Comparison of ENCODE assay signal across 8 cellular contexts in genomic region chr1:2229921-2230700, GRCh38. TPM values are rescaled to one million over a fixed set of nuclear protein-coding genes. Genes with fewer than 3 reads are reported as not detected.
DNase-seq lines count a peak whose midpoint lies in the region; TF ChIP-seq lines count a peak whose summit lies in the region.

No MANE protein-coding gene starts in this region.

- POLR2A ChIA-PET in RWPE1 (lab: Yijun Ruan, JAX; ENCODE audit: low non-redundant PET), result interaction anchor here (1.0 kb wide), 1 partner anchor 83 kb away, joined by 4 read pairs; no protein-coding TSS in a partner anchor

- no peak for TF ChIP-seq CTCF in RWPE1 (conservative IDR thresholded peaks at IDR 0.05; ENCODE audit: low read depth)

- CTCF ChIA-PET in RWPE1 (lab: Yijun Ruan, JAX), result interaction anchor here (1.3 to 2.0 kb wide), 2 partner anchors 35 to 151 kb away, joined by 3 to 9 read pairs; partner anchors contain the start of gene FAAP20

- H3K4me1 ChIP-seq in effector memory CD4-positive, alpha-beta T cell (ENCODE audit: control insufficient read depth, insufficient read depth, low read length, poor library complexity, severe bottlenecking), result peaks cover 34% of the 10 kb centered on the region
- H3K4me1 ChIP-seq in mononuclear cell (ENCODE audit: insufficient read depth, low read length), result peaks cover 69% of the 10 kb centered on the region

- H3K36me3 ChIP-seq in effector memory CD4-positive, alpha-beta T cell (ENCODE audit: control insufficient read depth, insufficient read depth, low read length), result peaks cover 5% of the 10 kb centered on the region

- peak overlapping the region; percentile 96 for H3K4me3 ChIP-seq in effector memory CD4-positive, alpha-beta T cell (ENCODE audit: insufficient read depth, low read depth, low read length, poor library complexity, severe bottlenecking)
- peak overlapping the region; percentile 57 for H3K4me3 ChIP-seq in mononuclear cell (ENCODE audit: low read length)

- no peaks in the 10 kb centered on the region for H3K27me3 ChIP-seq in effector memory CD4-positive, alpha-beta T cell (replicated peaks; ENCODE audit: control insufficient read depth, insufficient read depth, low read length, poor library complexity, severe bottlenecking)
- H3K27me3 ChIP-seq in mononuclear cell (ENCODE audit: insufficient read depth, low read length), result no peaks in the 10 kb centered on the region

- DNase-seq in ELF-1 (ENCODE audit: low read depth, low spot score), result peak; percentile 53
- DNase-seq in RWPE1 (ENCODE audit: low spot score), result peak; percentile 34
- no peak for DNase-seq in effector memory CD4-positive, alpha-beta T cell
- no peak for DNase-seq in OCI-M2 (lab: John Stamatoyannopoulos, UW; ENCODE audit: unreplicated experiment)
- no peak for DNase-seq in NCI-H2107 treated with DMSO at 0.1 percent for 48 hours (lab: John Stamatoyannopoulos, UW; ENCODE audit: unreplicated experiment)
- no peak for DNase-seq in RPMI8226
- DNase-seq in CD1c-positive myeloid dendritic cell (ENCODE audit: extremely low spot score), result no peak

- no peaks in the 10 kb centered on the region for H3K9me3 ChIP-seq in effector memory CD4-positive, alpha-beta T cell (ENCODE audit: control insufficient read depth, low read length)
- H3K9me3 ChIP-seq in mononuclear cell (ENCODE audit: low read depth, low read length), result no peaks in the 10 kb centered on the region

- H3K27ac ChIP-seq in RWPE1, result peak overlapping the region; percentile 99
- peak overlapping the region; percentile 90 for H3K27ac ChIP-seq in effector memory CD4-positive, alpha-beta T cell (ENCODE audit: insufficient read depth, low read length, poor library complexity, severe bottlenecking)

RNA-seq across cellular contexts. Expression of gene SKI, which starts 2.0 kb away (rescaled TPM):
- total RNA-seq in mononuclear cell, result 47.5 TPM

RNA-seq across cellular contexts. Expression of gene FAAP20, which starts 35.5 kb away (rescaled TPM):
- total RNA-seq in mononuclear cell, result 11.0 TPM

Comparison
In these comparisons a context has a peak if more than half of its experiments do, and no peak if none do; other contexts are left out.
1. DNase-seq: peak in ELF-1 (single experiment) and RWPE1 (single experiment); none in effector memory CD4-positive, alpha-beta T cell (0 of 3), OCI-M2 (single experiment), NCI-H2107 treated with DMSO at 0.1 percent for 48 hours (single experiment), RPMI8226 (single experiment) and CD1c-positive myeloid dendritic cell (single experiment).